In genomic region chr14:61891810-61892209, GRCh38 we compare ENCODE assay signal across 24 cellular contexts.
"Had no signal": no experiment of that assay in that cellular context is flagged by ENCODE, and none has a peak within 500 bp of the region (broad histone marks: within the 10 kb centered on the region; RNA-seq: fewer than 3 reads in every experiment).

No MANE protein-coding gene starts in this region.

- ATAC-seq: activated T-cell treated with anti-CD3 and anti-CD28 coated beads, Interleukin-2, amount 50 U/mL, for 72 hours; heart right ventricle; left cardiac atrium; mucosa of descending colon; right cardiac atrium; stimulated activated effector memory CD8-positive, alpha-beta T cell treated with anti-CD3 and anti-CD28 coated beads, Interleukin-12 subunit alpha, Interleukin-12 subunit beta, amount 100 ng/mL, for 72 hours had no signal

- H3K27ac ChIP-seq: breast epithelium, esophagus squamous epithelium, heart right ventricle, parathyroid adenoma, stomach, suprapubic skin, tibial nerve had no signal

- H2AFZ ChIP-seq: parathyroid adenoma had no signal

- H3K4me1 Mint-ChIP-seq: nephron progenitor cell had no signal

- H3K9me3 Mint-ChIP-seq: activated naive CD4-positive, alpha-beta T cell treated with anti-CD3 and anti-CD28 coated beads for 36 hours; central memory CD8-positive, alpha-beta T cell; memory B cell; nephron progenitor cell; stimulated activated effector memory CD8-positive, alpha-beta T cell treated with anti-CD3 and anti-CD28 coated beads, Interleukin-12 subunit alpha, Interleukin-12 subunit beta, amount 100 ng/mL, for 72 hours had no signal

- H3K79me2 ChIP-seq: parathyroid adenoma had no signal

- H3K9ac ChIP-seq: parathyroid adenoma had no signal

- H3K4me3 Mint-ChIP-seq: activated CD4-positive, alpha-beta memory T cell treated with anti-CD3 and anti-CD28 coated beads, Interleukin-2, amount 10 ng/mL, durations not matched to agents 7 days and 5 days; activated naive CD4-positive, alpha-beta T cell treated with anti-CD3 and anti-CD28 coated beads for 36 hours; activated naive CD8-positive, alpha-beta T cell treated with anti-CD3 and anti-CD28 coated beads, Interleukin-2, amount 10 ng/mL, durations not matched to agents 7 days and 5 days; activated T-cell treated with anti-CD3 and anti-CD28 coated beads, Interleukin-2, amount 50 U/mL, for 72 hours; central memory CD8-positive, alpha-beta T cell; memory B cell; nephron progenitor cell; stimulated activated effector memory CD8-positive, alpha-beta T cell treated with anti-CD3 and anti-CD28 coated beads, Interleukin-12 subunit alpha, Interleukin-12 subunit beta, amount 100 ng/mL, for 72 hours had no signal

- H3K4me3 ChIP-seq: breast epithelium, dorsolateral prefrontal cortex, esophagus squamous epithelium, heart right ventricle, mucosa of descending colon, stomach, suprapubic skin, tibial nerve had no signal

- FAIRE-seq: colon had no signal

- H3K4me1 ChIP-seq: breast epithelium, esophagus squamous epithelium, parathyroid adenoma, stomach, suprapubic skin, tibial nerve had no signal

- DNase-seq: activated CD4-positive, alpha-beta memory T cell treated with anti-CD3 and anti-CD28 coated beads, Interleukin-2, amount 10 ng/mL, durations not matched to agents 7 days and 5 days; activated CD4-positive, alpha-beta T cell treated with anti-CD3 and anti-CD28 coated beads for 4 hours; activated CD4-positive, CD25-positive, alpha-beta regulatory T cell; activated effector memory CD4-positive, alpha-beta T cell treated with Interleukin-2 at 50 U/mL for 16 hours; activated naive CD4-positive, alpha-beta T cell treated with anti-CD3 and anti-CD28 coated beads for 36 hours; activated naive CD8-positive, alpha-beta T cell treated with anti-CD3 and anti-CD28 coated beads, Interleukin-2, amount 10 ng/mL, durations not matched to agents 7 days and 5 days; activated T-cell treated with anti-CD3 and anti-CD28 coated beads, Interleukin-2, amount 50 U/mL, for 72 hours; amniotic stem cell; dorsolateral prefrontal cortex; esophagus squamous epithelium; heart right ventricle; left cardiac atrium; mucosa of descending colon; nephron progenitor cell; right cardiac atrium; stomach had no signal

- H3K9me3 ChIP-seq: breast epithelium, esophagus squamous epithelium, heart right ventricle, mucosa of descending colon, stomach, suprapubic skin, tibial nerve had no signal

- H3K36me3 Mint-ChIP-seq: memory B cell; stimulated activated effector memory CD8-positive, alpha-beta T cell treated with anti-CD3 and anti-CD28 coated beads, Interleukin-12 subunit alpha, Interleukin-12 subunit beta, amount 100 ng/mL, for 72 hours had no signal

- H3K36me3 ChIP-seq: breast epithelium, esophagus squamous epithelium, heart right ventricle, stomach, suprapubic skin, tibial nerve had no signal

- H3K27me3 Mint-ChIP-seq: central memory CD8-positive, alpha-beta T cell; memory B cell had no signal

- H3K27me3 ChIP-seq: dorsolateral prefrontal cortex, tibial nerve had no signal

- H3K27ac Mint-ChIP-seq: activated CD4-positive, alpha-beta memory T cell treated with anti-CD3 and anti-CD28 coated beads, Interleukin-2, amount 10 ng/mL, durations not matched to agents 7 days and 5 days; activated naive CD4-positive, alpha-beta T cell treated with anti-CD3 and anti-CD28 coated beads for 36 hours; activated naive CD8-positive, alpha-beta T cell treated with anti-CD3 and anti-CD28 coated beads, Interleukin-2, amount 10 ng/mL, durations not matched to agents 7 days and 5 days; activated T-cell treated with anti-CD3 and anti-CD28 coated beads, Interleukin-2, amount 50 U/mL, for 72 hours; memory B cell; nephron progenitor cell; stimulated activated effector memory CD8-positive, alpha-beta T cell treated with anti-CD3 and anti-CD28 coated beads, Interleukin-12 subunit alpha, Interleukin-12 subunit beta, amount 100 ng/mL, for 72 hours had no signal
